Comparison of ENCODE assay signal across 8 cellular contexts in the genomic region with DNA sequence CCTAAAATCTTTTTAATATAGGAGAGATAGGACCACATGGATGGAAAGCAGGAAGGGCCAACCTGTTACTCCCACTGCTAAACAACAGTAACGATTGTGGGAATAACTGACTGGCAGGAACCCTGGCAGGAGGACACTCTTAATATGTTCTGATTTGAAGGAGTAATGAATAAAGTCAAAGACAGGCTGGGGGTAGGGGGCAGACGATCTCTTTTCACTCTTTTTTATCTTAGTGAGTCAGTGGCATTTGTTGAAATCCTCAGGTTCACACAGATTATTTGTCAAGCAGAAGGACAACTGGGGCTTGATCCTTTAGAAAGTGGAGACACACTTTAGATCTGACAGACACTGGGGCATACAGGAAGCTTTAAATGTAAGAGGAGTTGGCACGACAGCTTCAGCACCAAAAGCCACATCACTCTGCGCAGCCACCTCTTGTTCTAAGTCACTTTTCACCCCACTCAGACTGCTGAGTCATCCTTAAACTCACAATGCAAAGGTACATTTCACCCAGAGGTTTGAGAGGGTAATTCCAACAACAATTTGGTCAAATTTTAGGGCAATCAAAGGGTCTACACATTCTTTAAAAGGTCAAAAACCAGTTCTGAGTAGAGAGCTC.
A peak's percentile ranks its signal among the peaks of the same experiment; 100 is the strongest.
DNase-seq lines count a peak whose midpoint lies in the region; ATAC-seq and TF ChIP-seq lines count a peak whose summit lies in the region.

No MANE protein-coding gene starts in this region.

- H3K9me3 ChIP-seq in HUES48 (ENCODE audit: control insufficient read depth, insufficient read depth, low read length) (no peaks in the 10 kb centered on the region), left lung (no peaks in the 10 kb centered on the region), esophagus squamous epithelium (peaks cover 0 to 3% (median 0%) of the 10 kb centered on the region in 3 donors), stomach (no peaks in the 10 kb centered on the region)

- peaks cover 11% of the 10 kb centered on the region for H3K36me3 Mint-ChIP-seq in activated CD4-positive, alpha-beta memory T cell treated with anti-CD3 and anti-CD28 coated beads for 36 hours

- H3K4me1 ChIP-seq in HUES48 (ENCODE audit: control insufficient read depth, insufficient read depth, low read length): peaks cover 7% of the 10 kb centered on the region; the same call in 1 of the 2 replicates
- H3K4me1 ChIP-seq in left lung: no peaks in the 10 kb centered on the region
- peaks cover 0 to 20% (median 0%) of the 10 kb centered on the region in 3 donors for H3K4me1 ChIP-seq in esophagus squamous epithelium
- H3K4me1 ChIP-seq in stomach: no peaks in the 10 kb centered on the region

- H3K9me3 Mint-ChIP-seq in activated CD4-positive, alpha-beta memory T cell treated with anti-CD3 and anti-CD28 coated beads for 36 hours: no peaks in the 10 kb centered on the region

- H3K36me3 ChIP-seq in HUES48 (ENCODE audit: control insufficient read depth, insufficient read depth, low read length) (no peaks in the 10 kb centered on the region), left lung (no peaks in the 10 kb centered on the region), esophagus squamous epithelium (no peaks in the 10 kb centered on the region), stomach (no peaks in the 10 kb centered on the region)

- no peak for TF ChIP-seq EP300 in stomach (IDR thresholded peaks at IDR 0.05)

- DNase-seq in GM12865 (ENCODE audit: low read depth): peak; percentile 90
- DNase-seq in activated CD4-positive, alpha-beta memory T cell treated with anti-CD3 and anti-CD28 coated beads for 36 hours: peak; percentile 76
- DNase-seq in left lung: no peak
- DNase-seq in NCI-H146 (lab: John Stamatoyannopoulos, UW): no peak
- DNase-seq in esophagus squamous epithelium (lab: John Stamatoyannopoulos, UW): no peak
- DNase-seq in stomach: no peak

- CTCF ChIA-PET in activated CD4-positive, alpha-beta memory T cell treated with anti-CD3 and anti-CD28 coated beads for 36 hours (lab: Charles Lee): interaction anchor here (0.8 to 1.0 kb wide), 2 partner anchors 42 to 258 kb away, joined by 3 read pairs; no protein-coding TSS in a partner anchor

- POLR2A ChIA-PET in activated CD4-positive, alpha-beta memory T cell treated with anti-CD3 and anti-CD28 coated beads for 36 hours (lab: Charles Lee): no interaction called here

- no peaks in the 10 kb centered on the region for H3K27me3 ChIP-seq in HUES48 (ENCODE audit: control insufficient read depth, insufficient read depth, low read length)
- H3K27me3 ChIP-seq in left lung: no peaks in the 10 kb centered on the region
- H3K27me3 ChIP-seq in esophagus squamous epithelium: no peaks in the 10 kb centered on the region
- H3K27me3 ChIP-seq in stomach: no peaks in the 10 kb centered on the region

- H3K27ac ChIP-seq in HUES48 (ENCODE audit: low read depth, low read length) (no peak overlapping the region), left lung (no peak overlapping the region), esophagus squamous epithelium (peak overlapping the region in 2 of 4 donors; percentile 2 to 44), stomach (no peak overlapping the region)

- peak overlapping the region; percentile 18; the same call in 1 of the 2 replicates for H3K9ac ChIP-seq in HUES48 (ENCODE audit: low read depth, low read length)

- TF ChIP-seq POLR2A in esophagus squamous epithelium (IDR thresholded peaks at IDR 0.05) (no peak), stomach (IDR thresholded peaks at IDR 0.05) (no peak)

- no peak for TF ChIP-seq CTCF in GM12865 (IDR thresholded peaks at IDR 0.05; ENCODE audit: insufficient read depth, low read depth, low read length, missing control alignments)
- TF ChIP-seq CTCF in left lung (IDR thresholded peaks at IDR 0.05): no peak
- no peak for TF ChIP-seq CTCF in esophagus squamous epithelium (IDR thresholded peaks at IDR 0.05)
- no peak for TF ChIP-seq CTCF in stomach (IDR thresholded peaks at IDR 0.05)

- H3K4me3 ChIP-seq in GM12865 (ENCODE audit: low read depth, low read length) (no peak overlapping the region), HUES48 (ENCODE audit: low read depth, low read length) (no peak overlapping the region), left lung (no peak overlapping the region), esophagus squamous epithelium (no peak overlapping the region), stomach (no peak overlapping the region)

- H3K4me3 Mint-ChIP-seq in activated CD4-positive, alpha-beta memory T cell treated with anti-CD3 and anti-CD28 coated beads for 36 hours: no peak overlapping the region

- H3K4me1 Mint-ChIP-seq in activated CD4-positive, alpha-beta memory T cell treated with anti-CD3 and anti-CD28 coated beads for 36 hours (ENCODE audit: low read depth): peaks cover 26% of the 10 kb centered on the region

- 39 to 51% methylated on average over 4 of the region's 4 CpGs for WGBS in esophagus squamous epithelium, 2 donors
- 66 to 75% (median 70%) methylated on average over 4 of the region's 4 CpGs for WGBS in stomach, 5 donors

- intact Hi-C loops in activated CD4-positive, alpha-beta memory T cell treated with anti-CD3 and anti-CD28 coated beads for 36 hours (cut with micrococcal nuclease): loop anchor here (1.0 to 5.0 kb wide), 4 partner anchors 17 to 148 kb away; a partner anchor contains a TSS
- intact Hi-C loops in left lung (cut with DNase I) (no loop called here), esophagus squamous epithelium (cut with DNase I) (no loop called here), stomach (cut with DNase I; ENCODE audit: low total_unique reads) (no loop called here)

- H3K27me3 Mint-ChIP-seq in activated CD4-positive, alpha-beta memory T cell treated with anti-CD3 and anti-CD28 coated beads for 36 hours: no peaks in the 10 kb centered on the region

- ATAC-seq in GM21526 (IDR thresholded peaks at IDR 0.05; ENCODE audit: low FRiP score, unreplicated experiment) (peak; percentile 98), left lung (peak; percentile 80)

- peak overlapping the region; percentile 80 for H3K27ac Mint-ChIP-seq in activated CD4-positive, alpha-beta memory T cell treated with anti-CD3 and anti-CD28 coated beads for 36 hours

Comparison
In these comparisons a context has a peak if more than half of its experiments do, and no peak if none do; other contexts are left out.
1. DNase-seq: peak in GM12865 (single experiment) and activated CD4-positive, alpha-beta memory T cell treated with anti-CD3 and anti-CD28 coated beads for 36 hours (single experiment); none in left lung (0 of 2), NCI-H146 (single experiment), esophagus squamous epithelium (single experiment) and stomach (single experiment).